10 cellular contexts compared by ENCODE assay signal in the genomic region with DNA sequence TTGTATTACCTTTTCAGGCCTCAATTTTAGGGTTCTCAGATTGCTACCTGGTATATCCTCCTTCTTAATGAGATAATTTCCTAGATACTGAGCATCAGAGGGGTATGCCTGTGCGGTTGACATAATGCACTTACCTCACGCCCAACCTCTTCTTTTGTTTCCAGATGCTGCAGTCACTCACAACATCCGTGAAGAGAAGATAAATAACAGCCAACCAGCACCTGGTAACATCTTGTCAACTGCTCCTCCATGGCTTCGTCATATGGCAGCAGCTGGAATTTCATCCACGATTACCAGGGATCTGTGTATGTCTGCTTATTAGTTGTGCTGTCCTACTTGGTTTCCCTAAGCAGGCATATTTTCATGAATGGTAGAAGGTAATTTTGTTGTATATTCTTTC. TPM values are rescaled to one million over a fixed set of nuclear protein-coding genes. Genes with fewer than 3 reads are reported as not detected.
"Had no signal": no experiment of that assay in that cellular context is flagged by ENCODE, and none has a peak within 500 bp of the region (broad histone marks: within the 10 kb centered on the region; RNA-seq: fewer than 3 reads in every experiment).

No MANE protein-coding gene starts in this region.

- H3K27ac ChIP-seq: GM23248 had no signal

- H3K9me3 ChIP-seq: HAP-1 had no signal

- DNase-seq: GM23248, GOT3, H7, H9, HCEC 1CT, HFFc6 had no signal

- H3K4me3 ChIP-seq: GM23248, GM23338, HAP-1 had no signal

- H3K4me1 ChIP-seq: HAP-1 had no signal

- H3K36me3 ChIP-seq: HAP-1 had no signal

RNA-seq across cellular contexts. Expression of a gene that starts 16.7 kb away (rescaled TPM):
- total RNA-seq: GM23248, GM23338, H1, H4, H9, HFFc6 had no signal

RNA-seq across cellular contexts. Expression of a gene that starts 17.0 kb away (rescaled TPM):
- total RNA-seq: GM23248, GM23338, H1, H9, HFFc6 had no signal

RNA-seq across cellular contexts. Expression of a gene that starts 38.6 kb away (rescaled TPM):
- total RNA-seq: GM23248, GM23338, H1, H4, H7, H9, HFFc6 had no signal

RNA-seq across cellular contexts. Expression of a gene that starts 55.9 kb away (rescaled TPM):
- total RNA-seq: GM23248, GM23338, H1, H4, H7, H9, HFFc6 had no signal
